Comparison of ENCODE assay signal across 8 cellular contexts in genomic region chr2:219230201-219230540, GRCh38. TPM values are rescaled to one million over a fixed set of nuclear protein-coding genes. Genes with fewer than 3 reads are reported as not detected.
A peak's percentile ranks its signal among the peaks of the same experiment; 100 is the strongest.
DNase-seq lines count a peak whose midpoint lies in the region; ATAC-seq and TF ChIP-seq lines count a peak whose summit lies in the region.

No MANE protein-coding gene starts in this region.

- TF ChIP-seq POLR2A in gastroesophageal sphincter (IDR thresholded peaks at IDR 0.05): no peak

- H3K27ac ChIP-seq in A673 (ENCODE audit: low read depth, low read length, poor library complexity, severe bottlenecking) (peak overlapping the region; percentile 89), MM.1S (ENCODE audit: low read length) (peak overlapping the region; percentile 91), gastroesophageal sphincter (peak overlapping the region; percentile 70 to 96 (median 96)), neuronal stem cell (replicated peaks; ENCODE audit: low read length) (peak overlapping the region; percentile 87)

- no peaks in the 10 kb centered on the region for H3K9me2 ChIP-seq in MM.1S (replicated peaks; ENCODE audit: insufficient read depth, low read length)

- H3K27ac Mint-ChIP-seq in activated T-helper 17 cell treated with anti-CD3 and anti-CD28 coated beads, Interleukin-2, amount 50 U/mL, for 72 hours: peak overlapping the region; percentile 99

- H4K20me1 ChIP-seq in MM.1S (ENCODE audit: insufficient read depth, low read length): no peaks in the 10 kb centered on the region

- H2AFZ ChIP-seq in MM.1S (ENCODE audit: low read length) (peak overlapping the region; percentile 43), neuronal stem cell (ENCODE audit: low read length) (peak overlapping the region; percentile 85)

- H3K79me2 ChIP-seq in MM.1S (ENCODE audit: low read length): peaks cover 64% of the 10 kb centered on the region

- H3K36me3 ChIP-seq in A673 (ENCODE audit: insufficient read depth, low read length, poor library complexity, severe bottlenecking) (peaks cover 39% of the 10 kb centered on the region), MM.1S (replicated peaks; ENCODE audit: insufficient read depth, low read length) (peaks cover 10% of the 10 kb centered on the region; the same call in 1 of the 2 replicates), gastroesophageal sphincter (peaks cover 0 to 59% of the 10 kb centered on the region in 2 donors), neuronal stem cell (replicated peaks in 1 of 2; ENCODE audit: control insufficient read depth in 2 of 2, insufficient read depth in 2 of 2, low read length in 2 of 2) (peaks cover 33 to 56% of the 10 kb centered on the region in 2 donors)

- H4K8ac ChIP-seq in neuronal stem cell (ENCODE audit: low read depth, low read length): no peak overlapping the region

- no peaks in the 10 kb centered on the region for H3K9me3 Mint-ChIP-seq in activated T-helper 17 cell treated with anti-CD3 and anti-CD28 coated beads, Interleukin-2, amount 50 U/mL, for 72 hours

- H3K4me3 Mint-ChIP-seq in activated T-helper 17 cell treated with anti-CD3 and anti-CD28 coated beads, Interleukin-2, amount 50 U/mL, for 72 hours: peak overlapping the region; percentile 97

- POLR2A ChIA-PET in A673 (lab: Charles Lee; ENCODE audit: low non-redundant PET): no interaction called here

- no peak overlapping the region for H3K14ac ChIP-seq in neuronal stem cell (ENCODE audit: low read length)

- H2BK12ac ChIP-seq in neuronal stem cell (ENCODE audit: low read length): no peak overlapping the region

- peak; percentile 23 for ATAC-seq in GM18511 (IDR thresholded peaks at IDR 0.05; ENCODE audit: unreplicated experiment)
- ATAC-seq in activated T-helper 17 cell treated with anti-CD3 and anti-CD28 coated beads, Interleukin-2, amount 50 U/mL, for 72 hours (replicated peaks): peak; percentile 55
- peak; percentile 12 for ATAC-seq in gastroesophageal sphincter
- no peak for ATAC-seq in HG02852 (IDR thresholded peaks at IDR 0.05; ENCODE audit: unreplicated experiment)
- no peak for ATAC-seq in HG03159 (IDR thresholded peaks at IDR 0.05; ENCODE audit: unreplicated experiment)

- H3K9ac ChIP-seq in MM.1S (ENCODE audit: low read length): peak overlapping the region; percentile 90
- peak overlapping the region; percentile 73 for H3K9ac ChIP-seq in neuronal stem cell (ENCODE audit: low read depth, low read length, poor library complexity)

- no peak overlapping the region for H4K91ac ChIP-seq in neuronal stem cell (ENCODE audit: low read depth, low read length, poor library complexity)

- H3K23ac ChIP-seq in neuronal stem cell (ENCODE audit: low read depth, low read length, poor library complexity): peak overlapping the region; percentile 90

- no peak for TF ChIP-seq CTCF in A673 (conservative IDR thresholded peaks at IDR 0.05; ENCODE audit: low read depth, low read length)
- no peak for TF ChIP-seq CTCF in MM.1S (IDR thresholded peaks at IDR 0.05; ENCODE audit: low read length)
- TF ChIP-seq CTCF in gastroesophageal sphincter (IDR thresholded peaks at IDR 0.05): no peak

- WGBS in gastroesophageal sphincter (ENCODE audit: low coverage in 1 of 2), 2 donors: 0% methylated on average over 2 to 3 of the region's 19 CpGs
- no CpG with 5 or more reads among the region's 19 CpGs for WGBS in neuronal stem cell (ENCODE audit: extremely low coverage in 2 of 2, insufficient read length in 2 of 2, insufficient replicate concordance in 1 of 2), 2 donors

- peaks cover 97% of the 10 kb centered on the region for H3K36me3 Mint-ChIP-seq in activated T-helper 17 cell treated with anti-CD3 and anti-CD28 coated beads, Interleukin-2, amount 50 U/mL, for 72 hours (ENCODE audit: low read depth)

- H2AK5ac ChIP-seq in neuronal stem cell (ENCODE audit: low read depth, low read length): no peak overlapping the region

- DNase-seq in A673 (ENCODE audit: low spot score) (no peak), MM.1S (peak; percentile 67), neuronal stem cell (ENCODE audit: low spot score) (no peak)

- no peak overlapping the region for H3K4ac ChIP-seq in neuronal stem cell (ENCODE audit: low read length)

- H3K4me2 ChIP-seq in MM.1S (ENCODE audit: low read depth, low read length): peak overlapping the region; percentile 72
- peak overlapping the region; percentile 83 for H3K4me2 ChIP-seq in neuronal stem cell (ENCODE audit: insufficient read depth, low read length, poor library complexity, severe bottlenecking)

- H3K18ac ChIP-seq in neuronal stem cell (ENCODE audit: low read length): peak overlapping the region; percentile 59

- no peaks in the 10 kb centered on the region for H3K27me3 ChIP-seq in A673 (replicated peaks; ENCODE audit: insufficient read depth, low read depth, low read length, poor library complexity)
- H3K27me3 ChIP-seq in MM.1S (replicated peaks; ENCODE audit: insufficient read depth, low read length): no peaks in the 10 kb centered on the region
- no peaks in the 10 kb centered on the region for H3K27me3 ChIP-seq in gastroesophageal sphincter
- H3K27me3 ChIP-seq in neuronal stem cell (ENCODE audit: control insufficient read depth in 3 of 3, insufficient read depth in 3 of 3, low read depth in 1 of 3, low read length in 3 of 3): no peaks in the 10 kb centered on the region

- peaks cover 16% of the 10 kb centered on the region for H3K79me1 ChIP-seq in neuronal stem cell (ENCODE audit: low read depth, low read length)

- H3K4me3 ChIP-seq in A673 (ENCODE audit: low read depth, low read length, poor library complexity, severe bottlenecking) (peak overlapping the region; percentile 71), MM.1S (ENCODE audit: low read length) (peak overlapping the region; percentile 90), gastroesophageal sphincter (peak overlapping the region; percentile 67 to 78), neuronal stem cell (ENCODE audit: low read length in 2 of 2) (peak overlapping the region; percentile 66 to 94)

- H3F3A ChIP-seq in MM.1S (ENCODE audit: insufficient read depth, low read length): peaks cover 9% of the 10 kb centered on the region

- H3K4me1 ChIP-seq in A673 (ENCODE audit: insufficient read depth, low read length, poor library complexity, severe bottlenecking): peaks cover 6% of the 10 kb centered on the region
- no peaks in the 10 kb centered on the region for H3K4me1 ChIP-seq in MM.1S (ENCODE audit: low read length)
- H3K4me1 ChIP-seq in gastroesophageal sphincter: peaks cover 0 to 40% (median 19%) of the 10 kb centered on the region in 3 donors
- peaks cover 5 to 6% of the 10 kb centered on the region in 2 donors for H3K4me1 ChIP-seq in neuronal stem cell (ENCODE audit: control insufficient read depth in 2 of 2, insufficient read depth in 1 of 2, low read depth in 1 of 2, low read length in 2 of 2)

- CTCF ChIA-PET in A673 (lab: Charles Lee): no interaction called here

- BruUV-seq in A673 (replicated peaks; lab: Mats Ljungman, UMichigan): TSS peak; percentile 65

- TF ChIP-seq EP300 in gastroesophageal sphincter (IDR thresholded peaks at IDR 0.05): no peak

- no peak overlapping the region for H2BK15ac ChIP-seq in neuronal stem cell (ENCODE audit: low read length)

- no peaks in the 10 kb centered on the region for H3K27me3 Mint-ChIP-seq in activated T-helper 17 cell treated with anti-CD3 and anti-CD28 coated beads, Interleukin-2, amount 50 U/mL, for 72 hours

- intact Hi-C loops in A673 (cut with micrococcal nuclease; ENCODE audit: unreplicated experiment): no loop called here

- H3K9me3 ChIP-seq in A673 (ENCODE audit: low read depth, low read length, poor library complexity, severe bottlenecking): no peaks in the 10 kb centered on the region
- no peaks in the 10 kb centered on the region for H3K9me3 ChIP-seq in MM.1S (replicated peaks; ENCODE audit: insufficient read depth, low read length)
- H3K9me3 ChIP-seq in gastroesophageal sphincter: no peaks in the 10 kb centered on the region
- H3K9me3 ChIP-seq in neuronal stem cell (replicated peaks in 1 of 2; ENCODE audit: control insufficient read depth in 2 of 2, insufficient read depth in 1 of 2, low read depth in 1 of 2, low read length in 2 of 2): no peaks in the 10 kb centered on the region

- H3K4me1 Mint-ChIP-seq in activated T-helper 17 cell treated with anti-CD3 and anti-CD28 coated beads, Interleukin-2, amount 50 U/mL, for 72 hours: peaks cover 20% of the 10 kb centered on the region

- H2BK120ac ChIP-seq in neuronal stem cell (ENCODE audit: low read depth, low read length): no peak overlapping the region

- no peak overlapping the region for H2BK5ac ChIP-seq in neuronal stem cell (ENCODE audit: low read length)

RNA-seq across cellular contexts. Expression of gene ANKZF1, which starts 0.6 kb away (rescaled TPM):
- total RNA-seq in A673 (2021): 30.6 and 39.1 TPM in 2 replicates
- 100 to 1,000 TPM; 109 to 367 TPM for total RNA-seq in activated T-helper 17 cell treated with anti-CD3 and anti-CD28 coated beads, Interleukin-2, amount 50 U/mL, for 72 hours
- 10 to 100 TPM; 24.3 to 48.4 (median 25.1) TPM for total RNA-seq in gastroesophageal sphincter
- 28.7 TPM for polyA plus RNA-seq in neuronal stem cell (2013, experiment 1 of 2)
- 29.2 TPM for polyA plus RNA-seq in neuronal stem cell (2013, experiment 2 of 2)

RNA-seq across cellular contexts. Expression of gene ATG9A, which starts 0.7 kb away (rescaled TPM):
- total RNA-seq in A673 (2021): 50.0 and 55.6 TPM in 2 replicates
- 10 to 100 TPM; 46.6 to 81.3 TPM for total RNA-seq in activated T-helper 17 cell treated with anti-CD3 and anti-CD28 coated beads, Interleukin-2, amount 50 U/mL, for 72 hours
- total RNA-seq in gastroesophageal sphincter: 10 to 100 TPM; 39.8 to 82.6 (median 47.0) TPM
- 28.3 TPM for polyA plus RNA-seq in neuronal stem cell (2013, experiment 1 of 2)
- 27.6 TPM for polyA plus RNA-seq in neuronal stem cell (2013, experiment 2 of 2)

RNA-seq across cellular contexts. Expression of gene ABCB6, which starts 11.4 kb away (rescaled TPM):
- 87.7 and 101 TPM in 2 replicates for total RNA-seq in A673 (2021)
- total RNA-seq in activated T-helper 17 cell treated with anti-CD3 and anti-CD28 coated beads, Interleukin-2, amount 50 U/mL, for 72 hours: 10 to 100 TPM; 29.7 to 94.1 TPM
- 10 to 100 TPM; 11.4 to 19.6 (median 16.8) TPM for total RNA-seq in gastroesophageal sphincter
- polyA plus RNA-seq in neuronal stem cell (2013, experiment 1 of 2): 14.6 TPM
- 13.3 TPM for polyA plus RNA-seq in neuronal stem cell (2013, experiment 2 of 2)

RNA-seq across cellular contexts. Expression of gene GLB1L, which starts 15.1 kb away (rescaled TPM):
- total RNA-seq in A673 (2021) (6.9 and 8.4 TPM in 2 replicates), gastroesophageal sphincter (1 to 10 TPM; 5.9 to 9.7 (median 6.6) TPM)
- total RNA-seq in activated T-helper 17 cell treated with anti-CD3 and anti-CD28 coated beads, Interleukin-2, amount 50 U/mL, for 72 hours: 1 to 10 TPM; 2.8 to 5.3 TPM
- 6.5 TPM for polyA plus RNA-seq in neuronal stem cell (2013, experiment 1 of 2)
- polyA plus RNA-seq in neuronal stem cell (2013, experiment 2 of 2): 6.1 TPM

RNA-seq across cellular contexts. Expression of gene STK16, which starts 15.1 kb away (rescaled TPM):
- total RNA-seq in A673 (2021) (22.0 and 27.6 TPM in 2 replicates), gastroesophageal sphincter (10 to 100 TPM; 10.2 to 14.0 (median 11.6) TPM)
- total RNA-seq in activated T-helper 17 cell treated with anti-CD3 and anti-CD28 coated beads, Interleukin-2, amount 50 U/mL, for 72 hours: 10 to 100 TPM; 22.0 to 30.3 TPM
- 19.8 TPM for polyA plus RNA-seq in neuronal stem cell (2013, experiment 1 of 2)
- polyA plus RNA-seq in neuronal stem cell (2013, experiment 2 of 2): 20.4 TPM

Comparison
In these comparisons a context has a peak if more than half of its experiments do, and no peak if none do; other contexts are left out.
1. ATAC-seq: peak in GM18511 (single experiment), activated T-helper 17 cell treated with anti-CD3 and anti-CD28 coated beads, Interleukin-2, amount 50 U/mL, for 72 hours (single experiment) and gastroesophageal sphincter (single experiment); none in HG02852 (single experiment) and HG03159 (single experiment).
2. Peak in every context shown above with its lines, with median percentiles within 50 percentile points of each other: H3K27ac ChIP-seq and H3K4me3 ChIP-seq.